In the genomic region with DNA sequence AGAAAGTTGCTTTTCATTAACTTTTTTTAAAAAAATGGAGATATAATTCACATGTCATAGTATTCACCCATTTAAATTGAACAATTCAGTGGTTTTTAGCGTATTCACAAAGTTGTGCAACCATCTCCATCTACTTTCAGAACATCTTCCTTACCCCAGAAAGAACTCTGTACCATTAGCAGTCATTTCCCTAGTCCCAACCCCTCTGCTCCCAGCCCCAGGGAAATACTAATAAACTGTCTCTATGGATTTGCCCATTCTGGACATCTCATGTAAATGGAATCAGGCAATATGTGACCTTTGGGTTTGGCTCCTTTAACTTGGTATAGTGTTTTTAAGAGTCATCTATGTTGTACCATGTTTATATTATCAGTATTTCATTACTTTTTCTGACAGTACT, we compare ENCODE assay signal across 20 cellular contexts.
"Had no signal": no experiment of that assay in that cellular context is flagged by ENCODE, and none has a peak within 500 bp of the region (broad histone marks: within the 10 kb centered on the region; RNA-seq: fewer than 3 reads in every experiment).

No MANE protein-coding gene starts in this region.

- H3K4me3 ChIP-seq: hepatocyte, left ventricle myocardium inferior, lung, pancreas, prostate gland, spleen, suprapubic skin, thoracic aorta, tibial artery, uterus had no signal

- H3K27ac ChIP-seq: hepatocyte, left ventricle myocardium inferior, pancreas, prostate gland, spleen, suprapubic skin, thoracic aorta, tibial artery, uterus had no signal

- DNase-seq: islet precursor cell; left ventricle myocardium inferior; mesendoderm; naive thymus-derived CD4-positive, alpha-beta T cell; nucleus accumbens; pancreas; posterior cingulate gyrus; retina; right cardiac atrium; small intestine; spleen; stimulated activated CD4-positive, alpha-beta T cell treated with anti-CD3 and anti-CD28 coated beads, Interleukin-4, amount 100 ng/mL, for 24 hours; stimulated activated naive CD4-positive, alpha-beta T cell; tibial artery; uterus had no signal

- H3K4me1 ChIP-seq: prostate gland, uterus had no signal

- H3K36me3 ChIP-seq: left ventricle myocardium inferior, pancreas, prostate gland, spleen, suprapubic skin, thoracic aorta, tibial artery, uterus had no signal

- H3K27me3 ChIP-seq: hepatocyte, pancreas, suprapubic skin, uterus had no signal

- H3K9me3 ChIP-seq: left ventricle myocardium inferior, pancreas, prostate gland, spleen, suprapubic skin, thoracic aorta, tibial artery, uterus had no signal
